1 cellular context compared by ENCODE assay signal in the genomic region with DNA sequence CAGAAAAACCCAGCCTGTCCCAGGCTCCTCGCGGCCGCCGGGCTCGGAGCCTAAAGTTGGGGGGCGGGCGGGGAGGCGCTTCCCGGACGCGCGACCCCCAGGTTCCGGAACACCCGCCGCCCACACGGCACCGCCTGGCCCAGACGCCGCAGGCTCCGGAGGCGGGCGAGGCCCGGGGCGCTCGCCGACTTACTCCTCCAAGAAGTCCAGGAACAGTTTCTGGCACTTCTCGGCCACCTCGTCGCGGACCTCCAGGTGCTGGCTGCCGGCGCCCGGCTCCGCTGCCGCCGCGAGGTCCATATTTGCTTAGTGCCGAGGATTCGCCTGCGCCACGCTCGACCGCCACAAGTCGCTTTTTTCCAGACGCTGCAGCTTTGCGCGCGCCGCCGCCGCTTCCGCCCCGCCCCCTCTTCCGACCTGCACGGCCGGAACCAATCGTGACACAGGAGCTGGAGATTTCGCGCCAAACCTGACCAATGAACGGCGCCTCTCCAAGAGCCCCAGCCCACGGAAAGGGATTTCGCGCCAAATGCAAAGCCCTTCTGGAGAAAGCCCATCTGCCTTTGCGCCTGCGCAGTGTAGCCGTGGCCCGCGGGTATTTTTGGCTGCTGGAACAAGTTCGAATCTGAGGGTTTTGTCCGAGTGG.
TF ChIP-seq lines count a peak whose summit lies in the region.

A gene (minus strand): TSS at position 378 of the 646 bp plus-strand sequence. CDS start 78 bp downstream, at position 300.

TF ChIP-seq in K562, 482 proteins besides CTCF, POLR2A, EP300 and RAD21 (continued from another document and continues in another):
- TF ChIP-seq ZNF431 (CRISPR knock-in tag; IDR thresholded peaks at IDR 0.05) = no peak; the same call in 1 of the 2 replicates
- TF ChIP-seq SAFB2 (IDR thresholded peaks at IDR 0.05; ENCODE audit: borderline replicate concordance, low read depth, low read length, severe bottlenecking) = no peak
- TF ChIP-seq, protein P1, sequence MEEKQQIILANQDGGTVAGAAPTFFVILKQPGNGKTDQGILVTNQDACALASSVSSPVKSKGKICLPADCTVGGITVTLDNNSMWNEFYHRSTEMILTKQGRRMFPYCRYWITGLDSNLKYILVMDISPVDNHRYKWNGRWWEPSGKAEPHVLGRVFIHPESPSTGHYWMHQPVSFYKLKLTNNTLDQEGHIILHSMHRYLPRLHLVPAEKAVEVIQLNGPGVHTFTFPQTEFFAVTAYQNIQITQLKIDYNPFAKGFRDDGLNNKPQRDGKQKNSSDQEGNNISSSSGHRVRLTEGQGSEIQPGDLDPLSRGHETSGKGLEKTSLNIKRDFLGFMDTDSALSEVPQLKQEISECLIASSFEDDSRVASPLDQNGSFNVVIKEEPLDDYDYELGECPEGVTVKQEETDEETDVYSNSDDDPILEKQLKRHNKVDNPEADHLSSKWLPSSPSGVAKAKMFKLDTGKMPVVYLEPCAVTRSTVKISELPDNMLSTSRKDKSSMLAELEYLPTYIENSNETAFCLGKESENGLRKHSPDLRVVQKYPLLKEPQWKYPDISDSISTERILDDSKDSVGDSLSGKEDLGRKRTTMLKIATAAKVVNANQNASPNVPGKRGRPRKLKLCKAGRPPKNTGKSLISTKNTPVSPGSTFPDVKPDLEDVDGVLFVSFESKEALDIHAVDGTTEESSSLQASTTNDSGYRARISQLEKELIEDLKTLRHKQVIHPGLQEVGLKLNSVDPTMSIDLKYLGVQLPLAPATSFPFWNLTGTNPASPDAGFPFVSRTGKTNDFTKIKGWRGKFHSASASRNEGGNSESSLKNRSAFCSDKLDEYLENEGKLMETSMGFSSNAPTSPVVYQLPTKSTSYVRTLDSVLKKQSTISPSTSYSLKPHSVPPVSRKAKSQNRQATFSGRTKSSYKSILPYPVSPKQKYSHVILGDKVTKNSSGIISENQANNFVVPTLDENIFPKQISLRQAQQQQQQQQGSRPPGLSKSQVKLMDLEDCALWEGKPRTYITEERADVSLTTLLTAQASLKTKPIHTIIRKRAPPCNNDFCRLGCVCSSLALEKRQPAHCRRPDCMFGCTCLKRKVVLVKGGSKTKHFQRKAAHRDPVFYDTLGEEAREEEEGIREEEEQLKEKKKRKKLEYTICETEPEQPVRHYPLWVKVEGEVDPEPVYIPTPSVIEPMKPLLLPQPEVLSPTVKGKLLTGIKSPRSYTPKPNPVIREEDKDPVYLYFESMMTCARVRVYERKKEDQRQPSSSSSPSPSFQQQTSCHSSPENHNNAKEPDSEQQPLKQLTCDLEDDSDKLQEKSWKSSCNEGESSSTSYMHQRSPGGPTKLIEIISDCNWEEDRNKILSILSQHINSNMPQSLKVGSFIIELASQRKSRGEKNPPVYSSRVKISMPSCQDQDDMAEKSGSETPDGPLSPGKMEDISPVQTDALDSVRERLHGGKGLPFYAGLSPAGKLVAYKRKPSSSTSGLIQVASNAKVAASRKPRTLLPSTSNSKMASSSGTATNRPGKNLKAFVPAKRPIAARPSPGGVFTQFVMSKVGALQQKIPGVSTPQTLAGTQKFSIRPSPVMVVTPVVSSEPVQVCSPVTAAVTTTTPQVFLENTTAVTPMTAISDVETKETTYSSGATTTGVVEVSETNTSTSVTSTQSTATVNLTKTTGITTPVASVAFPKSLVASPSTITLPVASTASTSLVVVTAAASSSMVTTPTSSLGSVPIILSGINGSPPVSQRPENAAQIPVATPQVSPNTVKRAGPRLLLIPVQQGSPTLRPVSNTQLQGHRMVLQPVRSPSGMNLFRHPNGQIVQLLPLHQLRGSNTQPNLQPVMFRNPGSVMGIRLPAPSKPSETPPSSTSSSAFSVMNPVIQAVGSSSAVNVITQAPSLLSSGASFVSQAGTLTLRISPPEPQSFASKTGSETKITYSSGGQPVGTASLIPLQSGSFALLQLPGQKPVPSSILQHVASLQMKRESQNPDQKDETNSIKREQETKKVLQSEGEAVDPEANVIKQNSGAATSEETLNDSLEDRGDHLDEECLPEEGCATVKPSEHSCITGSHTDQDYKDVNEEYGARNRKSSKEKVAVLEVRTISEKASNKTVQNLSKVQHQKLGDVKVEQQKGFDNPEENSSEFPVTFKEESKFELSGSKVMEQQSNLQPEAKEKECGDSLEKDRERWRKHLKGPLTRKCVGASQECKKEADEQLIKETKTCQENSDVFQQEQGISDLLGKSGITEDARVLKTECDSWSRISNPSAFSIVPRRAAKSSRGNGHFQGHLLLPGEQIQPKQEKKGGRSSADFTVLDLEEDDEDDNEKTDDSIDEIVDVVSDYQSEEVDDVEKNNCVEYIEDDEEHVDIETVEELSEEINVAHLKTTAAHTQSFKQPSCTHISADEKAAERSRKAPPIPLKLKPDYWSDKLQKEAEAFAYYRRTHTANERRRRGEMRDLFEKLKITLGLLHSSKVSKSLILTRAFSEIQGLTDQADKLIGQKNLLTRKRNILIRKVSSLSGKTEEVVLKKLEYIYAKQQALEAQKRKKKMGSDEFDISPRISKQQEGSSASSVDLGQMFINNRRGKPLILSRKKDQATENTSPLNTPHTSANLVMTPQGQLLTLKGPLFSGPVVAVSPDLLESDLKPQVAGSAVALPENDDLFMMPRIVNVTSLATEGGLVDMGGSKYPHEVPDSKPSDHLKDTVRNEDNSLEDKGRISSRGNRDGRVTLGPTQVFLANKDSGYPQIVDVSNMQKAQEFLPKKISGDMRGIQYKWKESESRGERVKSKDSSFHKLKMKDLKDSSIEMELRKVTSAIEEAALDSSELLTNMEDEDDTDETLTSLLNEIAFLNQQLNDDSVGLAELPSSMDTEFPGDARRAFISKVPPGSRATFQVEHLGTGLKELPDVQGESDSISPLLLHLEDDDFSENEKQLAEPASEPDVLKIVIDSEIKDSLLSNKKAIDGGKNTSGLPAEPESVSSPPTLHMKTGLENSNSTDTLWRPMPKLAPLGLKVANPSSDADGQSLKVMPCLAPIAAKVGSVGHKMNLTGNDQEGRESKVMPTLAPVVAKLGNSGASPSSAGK (IDR thresholded peaks at IDR 0.05) = peak; percentile 79
- TF ChIP-seq EGR1 (conservative IDR thresholded peaks at IDR 0.05) = peak; percentile 80
- TF ChIP-seq ZNF507 (tag; conservative IDR thresholded peaks at IDR 0.05) = no peak
- peak; percentile 19 for TF ChIP-seq CCNT2 (IDR thresholded peaks at IDR 0.05; ENCODE audit: borderline replicate concordance, extremely low read depth, insufficient read length, low read depth, low read length)
- TF ChIP-seq TAF7 (tag; IDR thresholded peaks at IDR 0.05) = 0 out of 2 replicates have a peak, but pooled peaks have one; percentile 10
- TF ChIP-seq, protein P2, sequence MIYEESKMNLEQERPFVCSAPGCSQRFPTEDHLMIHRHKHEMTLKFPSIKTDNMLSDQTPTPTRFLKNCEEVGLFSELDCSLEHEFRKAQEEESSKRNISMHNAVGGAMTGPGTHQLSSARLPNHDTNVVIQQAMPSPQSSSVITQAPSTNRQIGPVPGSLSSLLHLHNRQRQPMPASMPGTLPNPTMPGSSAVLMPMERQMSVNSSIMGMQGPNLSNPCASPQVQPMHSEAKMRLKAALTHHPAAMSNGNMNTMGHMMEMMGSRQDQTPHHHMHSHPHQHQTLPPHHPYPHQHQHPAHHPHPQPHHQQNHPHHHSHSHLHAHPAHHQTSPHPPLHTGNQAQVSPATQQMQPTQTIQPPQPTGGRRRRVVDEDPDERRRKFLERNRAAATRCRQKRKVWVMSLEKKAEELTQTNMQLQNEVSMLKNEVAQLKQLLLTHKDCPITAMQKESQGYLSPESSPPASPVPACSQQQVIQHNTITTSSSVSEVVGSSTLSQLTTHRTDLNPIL (CRISPR knock-in tag; IDR thresholded peaks at IDR 0.05) = no peak
- no peak for TF ChIP-seq CHD1 (IDR thresholded peaks at IDR 0.05; ENCODE audit: low read length)
- TF ChIP-seq FOXA3 (CRISPR knock-in tag; conservative IDR thresholded peaks at IDR 0.05 in 1 of 2, IDR thresholded peaks at IDR 0.05 in 1 of 2) = peak; percentile 95 to 98
- TF ChIP-seq HDAC3 (IDR thresholded peaks at IDR 0.05; ENCODE audit: borderline replicate concordance, partially characterized antibody) = no peak
- TF ChIP-seq, protein P3, sequence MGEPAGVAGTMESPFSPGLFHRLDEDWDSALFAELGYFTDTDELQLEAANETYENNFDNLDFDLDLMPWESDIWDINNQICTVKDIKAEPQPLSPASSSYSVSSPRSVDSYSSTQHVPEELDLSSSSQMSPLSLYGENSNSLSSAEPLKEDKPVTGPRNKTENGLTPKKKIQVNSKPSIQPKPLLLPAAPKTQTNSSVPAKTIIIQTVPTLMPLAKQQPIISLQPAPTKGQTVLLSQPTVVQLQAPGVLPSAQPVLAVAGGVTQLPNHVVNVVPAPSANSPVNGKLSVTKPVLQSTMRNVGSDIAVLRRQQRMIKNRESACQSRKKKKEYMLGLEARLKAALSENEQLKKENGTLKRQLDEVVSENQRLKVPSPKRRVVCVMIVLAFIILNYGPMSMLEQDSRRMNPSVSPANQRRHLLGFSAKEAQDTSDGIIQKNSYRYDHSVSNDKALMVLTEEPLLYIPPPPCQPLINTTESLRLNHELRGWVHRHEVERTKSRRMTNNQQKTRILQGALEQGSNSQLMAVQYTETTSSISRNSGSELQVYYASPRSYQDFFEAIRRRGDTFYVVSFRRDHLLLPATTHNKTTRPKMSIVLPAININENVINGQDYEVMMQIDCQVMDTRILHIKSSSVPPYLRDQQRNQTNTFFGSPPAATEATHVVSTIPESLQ (CRISPR knock-in tag; IDR thresholded peaks at IDR 0.05) = peak; percentile 100
- peak; percentile 76 for TF ChIP-seq TBP (optimal IDR thresholded peaks at IDR 0.05; ENCODE audit: low read depth, low read length)
- TF ChIP-seq, protein P4, sequence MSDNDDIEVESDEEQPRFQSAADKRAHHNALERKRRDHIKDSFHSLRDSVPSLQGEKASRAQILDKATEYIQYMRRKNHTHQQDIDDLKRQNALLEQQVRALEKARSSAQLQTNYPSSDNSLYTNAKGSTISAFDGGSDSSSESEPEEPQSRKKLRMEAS (CRISPR knock-in tag; IDR thresholded peaks at IDR 0.05) = peak; percentile 66
- no peak for TF ChIP-seq OTX1 (CRISPR knock-in tag; IDR thresholded peaks at IDR 0.05)
- peak; percentile 94 for TF ChIP-seq TGIF2 (CRISPR knock-in tag; IDR thresholded peaks at IDR 0.05)
- TF ChIP-seq FOXK2 (conservative IDR thresholded peaks at IDR 0.05 in 1 of 2, IDR thresholded peaks at IDR 0.05 in 1 of 2; ENCODE audit: low read depth in 2 of 2) = peak in 1 of 2 experiments; percentile 46; a peak in 2 of 4 replicates
- no peak for TF ChIP-seq SRSF9 (IDR thresholded peaks at IDR 0.05; ENCODE audit: borderline replicate concordance, low read depth, low read length)
- TF ChIP-seq, protein P5, sequence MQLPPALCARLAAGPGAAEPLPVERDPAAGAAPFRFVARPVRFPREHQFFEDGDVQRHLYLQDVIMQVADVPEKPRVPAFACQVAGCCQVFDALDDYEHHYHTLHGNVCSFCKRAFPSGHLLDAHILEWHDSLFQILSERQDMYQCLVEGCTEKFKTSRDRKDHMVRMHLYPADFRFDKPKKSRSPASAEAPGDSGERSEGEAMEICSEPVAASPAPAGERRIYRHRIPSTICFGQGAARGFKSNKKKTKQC (CRISPR knock-in tag; IDR thresholded peaks at IDR 0.05) = peak; percentile 91
- TF ChIP-seq, protein P6, sequence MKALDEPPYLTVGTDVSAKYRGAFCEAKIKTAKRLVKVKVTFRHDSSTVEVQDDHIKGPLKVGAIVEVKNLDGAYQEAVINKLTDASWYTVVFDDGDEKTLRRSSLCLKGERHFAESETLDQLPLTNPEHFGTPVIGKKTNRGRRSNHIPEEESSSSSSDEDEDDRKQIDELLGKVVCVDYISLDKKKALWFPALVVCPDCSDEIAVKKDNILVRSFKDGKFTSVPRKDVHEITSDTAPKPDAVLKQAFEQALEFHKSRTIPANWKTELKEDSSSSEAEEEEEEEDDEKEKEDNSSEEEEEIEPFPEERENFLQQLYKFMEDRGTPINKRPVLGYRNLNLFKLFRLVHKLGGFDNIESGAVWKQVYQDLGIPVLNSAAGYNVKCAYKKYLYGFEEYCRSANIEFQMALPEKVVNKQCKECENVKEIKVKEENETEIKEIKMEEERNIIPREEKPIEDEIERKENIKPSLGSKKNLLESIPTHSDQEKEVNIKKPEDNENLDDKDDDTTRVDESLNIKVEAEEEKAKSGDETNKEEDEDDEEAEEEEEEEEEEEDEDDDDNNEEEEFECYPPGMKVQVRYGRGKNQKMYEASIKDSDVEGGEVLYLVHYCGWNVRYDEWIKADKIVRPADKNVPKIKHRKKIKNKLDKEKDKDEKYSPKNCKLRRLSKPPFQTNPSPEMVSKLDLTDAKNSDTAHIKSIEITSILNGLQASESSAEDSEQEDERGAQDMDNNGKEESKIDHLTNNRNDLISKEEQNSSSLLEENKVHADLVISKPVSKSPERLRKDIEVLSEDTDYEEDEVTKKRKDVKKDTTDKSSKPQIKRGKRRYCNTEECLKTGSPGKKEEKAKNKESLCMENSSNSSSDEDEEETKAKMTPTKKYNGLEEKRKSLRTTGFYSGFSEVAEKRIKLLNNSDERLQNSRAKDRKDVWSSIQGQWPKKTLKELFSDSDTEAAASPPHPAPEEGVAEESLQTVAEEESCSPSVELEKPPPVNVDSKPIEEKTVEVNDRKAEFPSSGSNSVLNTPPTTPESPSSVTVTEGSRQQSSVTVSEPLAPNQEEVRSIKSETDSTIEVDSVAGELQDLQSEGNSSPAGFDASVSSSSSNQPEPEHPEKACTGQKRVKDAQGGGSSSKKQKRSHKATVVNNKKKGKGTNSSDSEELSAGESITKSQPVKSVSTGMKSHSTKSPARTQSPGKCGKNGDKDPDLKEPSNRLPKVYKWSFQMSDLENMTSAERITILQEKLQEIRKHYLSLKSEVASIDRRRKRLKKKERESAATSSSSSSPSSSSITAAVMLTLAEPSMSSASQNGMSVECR (CRISPR knock-in tag; IDR thresholded peaks at IDR 0.05) = peak; percentile 64; the same call in 1 of the 2 replicates
- TF ChIP-seq, protein P7, sequence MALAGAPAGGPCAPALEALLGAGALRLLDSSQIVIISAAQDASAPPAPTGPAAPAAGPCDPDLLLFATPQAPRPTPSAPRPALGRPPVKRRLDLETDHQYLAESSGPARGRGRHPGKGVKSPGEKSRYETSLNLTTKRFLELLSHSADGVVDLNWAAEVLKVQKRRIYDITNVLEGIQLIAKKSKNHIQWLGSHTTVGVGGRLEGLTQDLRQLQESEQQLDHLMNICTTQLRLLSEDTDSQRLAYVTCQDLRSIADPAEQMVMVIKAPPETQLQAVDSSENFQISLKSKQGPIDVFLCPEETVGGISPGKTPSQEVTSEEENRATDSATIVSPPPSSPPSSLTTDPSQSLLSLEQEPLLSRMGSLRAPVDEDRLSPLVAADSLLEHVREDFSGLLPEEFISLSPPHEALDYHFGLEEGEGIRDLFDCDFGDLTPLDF (CRISPR knock-in tag; IDR thresholded peaks at IDR 0.05) = peak; percentile 99
- TF ChIP-seq, protein P8, sequence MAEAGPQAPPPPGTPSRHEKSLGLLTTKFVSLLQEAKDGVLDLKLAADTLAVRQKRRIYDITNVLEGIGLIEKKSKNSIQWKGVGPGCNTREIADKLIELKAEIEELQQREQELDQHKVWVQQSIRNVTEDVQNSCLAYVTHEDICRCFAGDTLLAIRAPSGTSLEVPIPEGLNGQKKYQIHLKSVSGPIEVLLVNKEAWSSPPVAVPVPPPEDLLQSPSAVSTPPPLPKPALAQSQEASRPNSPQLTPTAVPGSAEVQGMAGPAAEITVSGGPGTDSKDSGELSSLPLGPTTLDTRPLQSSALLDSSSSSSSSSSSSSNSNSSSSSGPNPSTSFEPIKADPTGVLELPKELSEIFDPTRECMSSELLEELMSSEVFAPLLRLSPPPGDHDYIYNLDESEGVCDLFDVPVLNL (CRISPR knock-in tag; IDR thresholded peaks at IDR 0.05; ENCODE audit: low read depth) = peak; percentile 94
- 0 out of 2 replicates have a peak, but pooled peaks have one; percentile 70 for TF ChIP-seq PML (IDR thresholded peaks at IDR 0.05; ENCODE audit: low read length)
- TF ChIP-seq ZNF830 (CRISPR knock-in tag; IDR thresholded peaks at IDR 0.05) = no peak
- TF ChIP-seq ZNF3 (CRISPR knock-in tag; IDR thresholded peaks at IDR 0.05) = no peak
- peak; percentile 77 for TF ChIP-seq FOS (IDR thresholded peaks at IDR 0.05; ENCODE audit: extremely low read depth, insufficient read length)
- no peak for TF ChIP-seq ZNF445 (CRISPR knock-in tag; IDR thresholded peaks at IDR 0.05; ENCODE audit: low read depth)
